8 cellular contexts compared by ENCODE assay signal in the genomic region with DNA sequence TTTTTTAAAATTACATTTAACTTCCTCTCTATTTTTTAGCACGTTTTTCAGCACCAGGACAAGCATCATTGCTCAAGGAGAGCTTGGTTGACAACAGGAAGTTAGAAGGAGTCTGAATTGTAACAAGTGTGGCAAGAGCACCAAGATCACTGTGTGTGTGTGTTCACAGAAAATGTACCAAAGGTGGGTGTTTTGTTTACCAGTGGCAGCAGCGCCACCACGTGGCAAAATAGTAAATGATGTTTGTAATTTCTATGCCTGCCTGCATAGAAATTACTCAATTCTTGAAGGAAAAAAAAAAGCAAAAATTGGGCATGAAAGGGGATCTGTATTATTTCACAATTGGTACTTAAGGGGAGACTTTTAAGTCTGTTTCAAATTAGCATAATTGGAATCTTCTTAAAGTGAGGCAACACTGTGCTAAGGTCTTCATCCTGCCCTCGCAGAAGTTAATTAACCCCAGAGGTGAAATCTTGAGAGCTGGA. TPM values are rescaled to one million over a fixed set of nuclear protein-coding genes. Genes with fewer than 3 reads are reported as not detected.
DNase-seq lines count a peak whose midpoint lies in the region; ATAC-seq, FAIRE-seq and TF ChIP-seq lines count a peak whose summit lies in the region.

No MANE protein-coding gene starts in this region.

- POLR2A ChIA-PET in GM12878 (lab: Charles Lee), result no interaction called here

- no peak for TF ChIP-seq EP300 in GM12878 (IDR thresholded peaks at IDR 0.05; ENCODE audit: borderline replicate concordance in 1 of 2, control insufficient read depth in 1 of 2, low read depth in 2 of 2, low read length in 2 of 2)

- RAD21 ChIA-PET in GM12878 (lab: Charles Lee; ENCODE audit: unreplicated experiment), result interaction anchor here (1.3 to 4.3 kb wide), 3 partner anchors 20 to 165 kb away, joined by 3 to 43 read pairs (median 5); no protein-coding TSS in a partner anchor

- no peaks in the 10 kb centered on the region for H3K27me3 ChIP-seq in GM12878 (replicated peaks in 1 of 2; ENCODE audit: control insufficient read depth in 2 of 2, insufficient read depth in 2 of 2, low read length in 1 of 2)

- no peaks in the 10 kb centered on the region; the same call in 2 of the 3 replicates for H3K9me3 ChIP-seq in GM12878 (replicated peaks; ENCODE audit: control insufficient read depth, insufficient read depth, low read length)

- no peak overlapping the region for H3K9ac ChIP-seq in GM12878 (ENCODE audit: control insufficient read depth, insufficient read depth, low read length)

- no TSS peak for BruUV-seq in GM12878 (replicated peaks; lab: Mats Ljungman, UMichigan)

- no peak overlapping the region for H3K27ac ChIP-seq in GM12878 (ENCODE audit: control insufficient read depth, insufficient read depth)

- peak; percentile 87 for FAIRE-seq in GM12878 (lab: Jason Lieb, UNC)

- no peaks in the 10 kb centered on the region for H4K20me1 ChIP-seq in GM12878 (ENCODE audit: control insufficient read depth, insufficient read depth)

- H3K4me3 ChIP-seq in GM12878, result no peak overlapping the region

- TF ChIP-seq RAD21 in GM12878 (IDR thresholded peaks at IDR 0.05; ENCODE audit: insufficient read depth, low read depth, low read length), result peak; percentile 83

- CTCF ChIA-PET in GM12878 (lab: Yijun Ruan, JAX), result interaction anchor here (0.7 to 9.8 kb wide), 19 partner anchors 9 to 171 kb away, joined by 3 to 136 read pairs (median 4); no protein-coding TSS in a partner anchor

- H2AFZ ChIP-seq in GM12878 (ENCODE audit: control insufficient read depth, low read depth, low read length), result peak overlapping the region; percentile 50; the same call in 1 of the 2 replicates

- TF ChIP-seq POLR2A in GM12878 (IDR thresholded peaks at IDR 0.05; ENCODE audit: low read depth, low read length), result no peak

- in situ Hi-C loops in GM12878 (cut with MboI), result loop anchor here (5.0 kb wide), 3 partner anchors 62 to 402 kb away; no protein-coding TSS in a partner anchor

- no peaks in the 10 kb centered on the region for H3K36me3 ChIP-seq in GM12878 (ENCODE audit: control insufficient read depth in 2 of 2, insufficient read depth in 2 of 2, low read length in 1 of 2)

- ATAC-seq in HG02798 (IDR thresholded peaks at IDR 0.05; ENCODE audit: poor library complexity, unreplicated experiment) (peak; percentile 62), GM12878 (peak; percentile 81)

- 25% methylated on average over 4 of the region's 4 CpGs for WGBS in GM12878 (ENCODE audit: insufficient coverage, insufficient replicate concordance, low lambda C conversion rate, missing lambda C conversion rate)

- intact Hi-C loops in GM12878 (cut with micrococcal nuclease; ENCODE audit: unreplicated experiment), result loop anchor here (1.0 to 2.0 kb wide), 3 partner anchors 65 to 407 kb away; no protein-coding TSS in a partner anchor

- TF ChIP-seq CTCF in GM12878 (IDR thresholded peaks at IDR 0.05 in 2 of 3, conservative IDR thresholded peaks at IDR 0.05 in 1 of 3; ENCODE audit: control insufficient read depth in 2 of 3, extremely low read depth in 1 of 3, insufficient read depth in 1 of 3, low read depth in 3 of 3, low read length in 3 of 3), result peak; percentile 68 to 83 (median 75)

- no peaks in the 10 kb centered on the region for H3K79me2 ChIP-seq in GM12878 (ENCODE audit: control insufficient read depth, insufficient read depth, low read length)

- SMC1A ChIA-PET in GM12878 (lab: Charles Lee; ENCODE audit: uncharacterized antibody, unreplicated experiment), result interaction anchor here (0.6 to 3.2 kb wide), 7 partner anchors 9 to 248 kb away, joined by 3 to 26 read pairs (median 4); no protein-coding TSS in a partner anchor

- 0 out of 2 replicates have a peak, but pooled peaks cover 3% of the 10 kb centered on the region for H3K4me1 ChIP-seq in GM12878 (ENCODE audit: control insufficient read depth, insufficient read depth, low read length)

- DNase-seq in GF-D8 (lab: John Stamatoyannopoulos, UW) (peak; percentile 28), NCI-H1694 treated with DMSO at 0.1 percent for 48 hours (lab: John Stamatoyannopoulos, UW) (peak; percentile 76), T-helper 9 cell (peak; percentile 40), GM12878 (ENCODE audit: low read depth, low spot score) (no peak), iris pigment epithelial cell (ENCODE audit: low read depth) (peak; percentile 75), OCI-M2 (lab: John Stamatoyannopoulos, UW; ENCODE audit: unreplicated experiment) (no peak)
- DNase-seq in stimulated activated CD4-positive, alpha-beta T cell treated with anti-CD3 and anti-CD28 coated beads, Interleukin-2, amount 100 ng/mL, for 24 hours, result peak; percentile 65 to 68

- no peak overlapping the region for H3K4me2 ChIP-seq in GM12878 (ENCODE audit: control insufficient read depth, insufficient read depth)

TF ChIP-seq in GM12878, 131 proteins besides CTCF, POLR2A, EP300 and RAD21:
- 0 out of 2 replicates have a peak, but pooled peaks have one; percentile 36 for TF ChIP-seq ZNF384 (IDR thresholded peaks at IDR 0.05; ENCODE audit: borderline replicate concordance, low read depth, low read length)
- peak; percentile 82 for TF ChIP-seq SMC3 (IDR thresholded peaks at IDR 0.05; ENCODE audit: borderline replicate concordance, low read length)
- 0 out of 2 replicates have a peak, but pooled peaks have one; percentile 44 for TF ChIP-seq YY1 (IDR thresholded peaks at IDR 0.05; ENCODE audit: low read depth, low read length)
- TF ChIP-seq ATF7 (IDR thresholded peaks at IDR 0.05; ENCODE audit: low read depth), result 0 out of 2 replicates have a peak, but pooled peaks have one; percentile 17
- no peak for TF ChIP-seq CHD1 (IDR thresholded peaks at IDR 0.05; ENCODE audit: low read depth, low read length)
- TF ChIP-seq BHLHE40 (IDR thresholded peaks at IDR 0.05; ENCODE audit: borderline replicate concordance in 1 of 2, low read depth in 2 of 2, low read length in 1 of 2), result peak in 1 of 2 experiments; percentile 28; a peak in 1 of 4 replicates

RNA-seq across cellular contexts. Expression of a gene that starts 7.4 kb away (rescaled TPM):
- total RNA-seq in GM12878 (2013; cell fraction: nucleolus; rRNA removed), result 539 and 552 TPM in 2 replicates
- total RNA-seq in GM12878 (2014; rRNA removed) (104 and 128 TPM in 2 replicates), GM12878 (2014; rRNA removed; fragmentation: Illumina TruSeq; extraction: Trizol) (187 and 192 TPM in 2 replicates), GM12878 (2021) (143 and 144 TPM in 2 replicates)
- 81.1 TPM for polyA plus RNA-seq in GM12878 (2011; ENCODE audit: low read depth)
- polyA plus RNA-seq in GM12878 (2011; rRNA removed) (117 and 205 TPM in 2 replicates), GM12878 (2014; fragmentation: Illumina TruSeq; extraction: Trizol) (154 and 191 TPM in 2 replicates), GM12878 (2014; fragmentation: Nextera tagmentation; extraction: Ambion mirVana) (100 to 1,000 TPM; 146 to 277 TPM), GM12878 (2014; rRNA removed) (64.6 and 76.3 TPM in 2 replicates), GM12878 (2016; fragmentation: Nextera tagmentation; extraction: Ambion mirVana) (100 to 1,000 TPM; 154 to 168 TPM)
- 22.2 and 22.7 TPM in 2 replicates for polyA plus RNA-seq in GM12878 (2011; cell fraction: cytosol; rRNA removed)
- 130 and 170 TPM in 2 replicates for polyA plus RNA-seq in GM12878 (2011; cell fraction: nucleus; rRNA removed)
- polyA plus RNA-seq in GM12878 (2012), result 59.2 and 68.7 TPM in 2 replicates
- 55.0 and 121 TPM in 2 replicates for polyA minus RNA-seq in GM12878 (2011; rRNA and poly(A)+ RNA removed)
- polyA minus RNA-seq in GM12878 (2011; cell fraction: cytosol; rRNA and poly(A)+ RNA removed), result 26.6 and 40.2 TPM in 2 replicates
- polyA minus RNA-seq in GM12878 (2011; cell fraction: nucleus; rRNA and poly(A)+ RNA removed), result 102 and 147 TPM in 2 replicates

RNA-seq across cellular contexts. Expression of a gene that starts 30.5 kb away (rescaled TPM):
- not detected in 2 replicates for total RNA-seq in GM12878 (2013; cell fraction: nucleolus; rRNA removed)
- not detected in 2 replicates for total RNA-seq in GM12878 (2014; rRNA removed)
- total RNA-seq in GM12878 (2014; rRNA removed; fragmentation: Illumina TruSeq; extraction: Trizol), result not detected in 2 replicates
- total RNA-seq in GM12878 (2021), result not detected in 2 replicates
- polyA plus RNA-seq in GM12878 (2011; ENCODE audit: low read depth), result not detected
- polyA plus RNA-seq in GM12878 (2011; rRNA removed), result not detected in 2 replicates
- not detected in 2 replicates for polyA plus RNA-seq in GM12878 (2011; cell fraction: cytosol; rRNA removed)
- polyA plus RNA-seq in GM12878 (2011; cell fraction: nucleus; rRNA removed), result not detected in 2 replicates
- polyA plus RNA-seq in GM12878 (2012), result not detected in 2 replicates
- not detected in 2 replicates for polyA plus RNA-seq in GM12878 (2014; fragmentation: Illumina TruSeq; extraction: Trizol)
- polyA plus RNA-seq in GM12878 (2014; fragmentation: Nextera tagmentation; extraction: Ambion mirVana), result not detected
- not detected in 2 replicates for polyA plus RNA-seq in GM12878 (2014; rRNA removed)
- not detected for polyA plus RNA-seq in GM12878 (2016; fragmentation: Nextera tagmentation; extraction: Ambion mirVana)
- polyA minus RNA-seq in GM12878 (2011; rRNA and poly(A)+ RNA removed), result 0.05 TPM in 1 of 2 replicates, not detected in the other
- not detected in 2 replicates for polyA minus RNA-seq in GM12878 (2011; cell fraction: cytosol; rRNA and poly(A)+ RNA removed)
- polyA minus RNA-seq in GM12878 (2011; cell fraction: nucleus; rRNA and poly(A)+ RNA removed), result 0.12 TPM in 1 of 2 replicates, not detected in the other

Comparison
In these comparisons a context has a peak if more than half of its experiments do, and no peak if none do; other contexts are left out.
1. DNase-seq: peak in GF-D8 (single experiment), NCI-H1694 treated with DMSO at 0.1 percent for 48 hours (single experiment), T-helper 9 cell (single experiment), iris pigment epithelial cell (single experiment) and stimulated activated CD4-positive, alpha-beta T cell treated with anti-CD3 and anti-CD28 coated beads, Interleukin-2, amount 100 ng/mL, for 24 hours (2 of 2); none in GM12878 (single experiment) and OCI-M2 (single experiment).